36 cellular contexts compared by ENCODE assay signal in genomic region chr22:21660904-21661303, GRCh38.
"Had no signal": no experiment of that assay in that cellular context is flagged by ENCODE, and none has a peak within 500 bp of the region (broad histone marks: within the 10 kb centered on the region; RNA-seq: fewer than 3 reads in every experiment).

No MANE protein-coding gene starts in this region.

- H3K4me1 ChIP-seq: adrenal gland, breast epithelium had no signal

- H3K36me3 ChIP-seq: adrenal gland, brain microvascular endothelial cell, breast epithelium had no signal

- ATAC-seq: activated CD8-positive, alpha-beta T cell treated with anti-CD3 and anti-CD28 coated beads for 36 hours; activated naive CD4-positive, alpha-beta T cell treated with anti-CD3 and anti-CD28 coated beads, Interleukin-2, amount 50 U/mL, for 72 hours; activated T-cell treated with anti-CD3 and anti-CD28 coated beads, Interleukin-2, amount 50 U/mL, for 4 hours; activated T-cell treated with anti-CD3 and anti-CD28 coated beads, Interleukin-2, amount 50 U/mL, for 72 hours; activated T-helper 17 cell treated with anti-CD3 and anti-CD28 coated beads, Interleukin-2, amount 50 U/mL, for 72 hours; body of pancreas had no signal

- H3K27ac ChIP-seq: adrenal gland, body of pancreas, brain microvascular endothelial cell, breast epithelium, VCaP had no signal

- H3K9me3 Mint-ChIP-seq: activated B cell treated with CpG ODN at 0.5 μM for 24 hours; activated CD4-positive, alpha-beta memory T cell treated with anti-CD3 and anti-CD28 coated beads for 36 hours; activated CD8-positive, alpha-beta T cell treated with anti-CD3 and anti-CD28 coated beads for 36 hours; activated naive CD4-positive, alpha-beta T cell treated with anti-CD3 and anti-CD28 coated beads for 36 hours; activated naive CD4-positive, alpha-beta T cell treated with anti-CD3 and anti-CD28 coated beads, Interleukin-2, amount 50 U/mL, for 72 hours; activated naive CD8-positive, alpha-beta T cell treated with anti-CD3 and anti-CD28 coated beads for 36 hours; activated T-cell treated with anti-CD3 and anti-CD28 coated beads, Interleukin-2, amount 50 U/mL, for 4 hours; activated T-cell treated with anti-CD3 and anti-CD28 coated beads, Interleukin-2, amount 50 U/mL, for 72 hours; activated T-helper 1 cell treated with anti-CD3 and anti-CD28 coated beads, Interleukin-12 subunit alpha, Interleukin-12 subunit beta, Interleukin-2, Interleukin-4 antibody, amounts not matched to agents 30 ng/mL and 10 ng/mL and 1 ng/mL, durations not matched to agents 14 hours and 24 hours and 36 hours; activated T-helper 17 cell treated with anti-CD3 and anti-CD28 coated beads, Interleukin-2, amount 50 U/mL, for 72 hours; T-helper 1 cell treated with Interleukin-12 subunit alpha and Interleukin-12 subunit beta and Interleukin-4 antibody, amounts not matched to agents 30 μg/mL and 1 μg/mL, for 36 hours; T-helper 2 cell treated with Interferon-gamma antibody and Interleukin-4, amounts not matched to agents 5 μg/mL and 100 μg/mL, for 36 hours had no signal

- H3K27ac Mint-ChIP-seq: activated B cell treated with CpG ODN at 0.5 μM for 24 hours; activated CD4-positive, alpha-beta memory T cell treated with anti-CD3 and anti-CD28 coated beads for 36 hours; activated CD4-positive, alpha-beta T cell treated with anti-CD3 and anti-CD28 coated beads, Interleukin-2, amount 10 ng/mL, durations not matched to agents 24 days and 14 days; activated CD8-positive, alpha-beta T cell treated with anti-CD3 and anti-CD28 coated beads for 36 hours; activated naive CD4-positive, alpha-beta T cell treated with anti-CD3 and anti-CD28 coated beads for 36 hours; activated naive CD4-positive, alpha-beta T cell treated with anti-CD3 and anti-CD28 coated beads, Interleukin-2, amount 50 U/mL, for 72 hours; activated naive CD8-positive, alpha-beta T cell treated with anti-CD3 and anti-CD28 coated beads for 36 hours; activated T-cell treated with anti-CD3 and anti-CD28 coated beads, Interleukin-2, amount 50 U/mL, for 72 hours; activated T-helper 1 cell treated with anti-CD3 and anti-CD28 coated beads, Interleukin-12 subunit alpha, Interleukin-12 subunit beta, Interleukin-2, Interleukin-4 antibody, amounts not matched to agents 30 ng/mL and 10 ng/mL and 1 ng/mL, durations not matched to agents 14 hours and 24 hours and 36 hours; activated T-helper 17 cell treated with anti-CD3 and anti-CD28 coated beads, Interleukin-2, amount 50 U/mL, for 72 hours; T-helper 1 cell treated with Interleukin-12 subunit alpha and Interleukin-12 subunit beta and Interleukin-4 antibody, amounts not matched to agents 30 μg/mL and 1 μg/mL, for 36 hours; T-helper 2 cell treated with Interferon-gamma antibody and Interleukin-4, amounts not matched to agents 5 μg/mL and 100 μg/mL, for 36 hours had no signal

- H3K27me3 ChIP-seq: adrenal gland, body of pancreas, breast epithelium had no signal

- DNase-seq: activated B cell treated with CpG ODN at 0.5 μM for 24 hours; activated CD4-positive, alpha-beta memory T cell treated with anti-CD3 and anti-CD28 coated beads for 36 hours; activated CD4-positive, alpha-beta T cell treated with anti-CD3 and anti-CD28 coated beads for 4 hours; activated CD4-positive, alpha-beta T cell treated with anti-CD3 and anti-CD28 coated beads, Interleukin-2, amount 10 ng/mL, durations not matched to agents 24 days and 14 days; activated CD4-positive, alpha-beta T cell treated with anti-CD3 and anti-CD28 coated beads, Interleukin-2, amount 50 U/mL, for 1 hour; activated CD4-positive, alpha-beta T cell treated with anti-CD3 and anti-CD28 coated beads, Interleukin-2, amount 50 U/mL, for 4 hours; activated CD4-positive, CD25-positive, alpha-beta regulatory T cell treated with anti-CD3 and anti-CD28 coated beads, Interleukin-2, amount 50 U/mL, for 72 hours; activated CD8-positive, alpha-beta memory T cell treated with anti-CD3 and anti-CD28 coated beads, Interleukin-2, amount 50 U/mL, for 4 hours; activated CD8-positive, alpha-beta T cell treated with anti-CD3 and anti-CD28 coated beads for 36 hours; activated effector memory CD4-positive, alpha-beta T cell treated with anti-CD3 and anti-CD28 coated beads, Interleukin-2, amount 50 U/mL, for 16 hours; activated gamma-delta T cell treated with Interleukin-2 at 50 U/mL for 16 hours; activated naive CD4-positive, alpha-beta T cell; activated naive CD4-positive, alpha-beta T cell treated with anti-CD3 and anti-CD28 coated beads for 36 hours; activated naive CD4-positive, alpha-beta T cell treated with anti-CD3 and anti-CD28 coated beads, Interleukin-2, amount 50 U/mL, for 16 hours; activated naive CD8-positive, alpha-beta T cell treated with anti-CD3 and anti-CD28 coated beads for 36 hours; activated T-cell treated with anti-CD3 and anti-CD28 coated beads for 4 hours; activated T-cell treated with anti-CD3 and anti-CD28 coated beads, Interleukin-2, amount 50 U/mL, for 1 hour; activated T-cell treated with anti-CD3 and anti-CD28 coated beads, Interleukin-2, amount 50 U/mL, for 4 hours; activated T-cell treated with anti-CD3 and anti-CD28 coated beads, Interleukin-2, amount 50 U/mL, for 72 hours; adrenal gland; amniotic stem cell; aorta; body of pancreas; brain microvascular endothelial cell; central memory CD4-positive, alpha-beta T cell; T-helper 2 cell; T-helper 9 cell had no signal

- H3K27me3 Mint-ChIP-seq: activated B cell treated with CpG ODN at 0.5 μM for 24 hours; activated CD4-positive, alpha-beta memory T cell treated with anti-CD3 and anti-CD28 coated beads for 36 hours; activated CD4-positive, alpha-beta T cell treated with anti-CD3 and anti-CD28 coated beads, Interleukin-2, amount 10 ng/mL, durations not matched to agents 24 days and 14 days; activated CD8-positive, alpha-beta T cell treated with anti-CD3 and anti-CD28 coated beads for 36 hours; activated naive CD8-positive, alpha-beta T cell treated with anti-CD3 and anti-CD28 coated beads for 36 hours; activated T-helper 17 cell treated with anti-CD3 and anti-CD28 coated beads, Interleukin-2, amount 50 U/mL, for 72 hours had no signal

- H3K9me3 ChIP-seq: adrenal gland, body of pancreas, breast epithelium had no signal

- H3K4me3 Mint-ChIP-seq: activated B cell treated with CpG ODN at 0.5 μM for 24 hours; activated CD4-positive, alpha-beta memory T cell treated with anti-CD3 and anti-CD28 coated beads for 36 hours; activated CD4-positive, alpha-beta T cell treated with anti-CD3 and anti-CD28 coated beads, Interleukin-2, amount 10 ng/mL, durations not matched to agents 24 days and 14 days; activated CD8-positive, alpha-beta T cell treated with anti-CD3 and anti-CD28 coated beads for 36 hours; activated naive CD4-positive, alpha-beta T cell treated with anti-CD3 and anti-CD28 coated beads for 36 hours; activated naive CD8-positive, alpha-beta T cell treated with anti-CD3 and anti-CD28 coated beads for 36 hours; activated T-cell treated with anti-CD3 and anti-CD28 coated beads, Interleukin-2, amount 50 U/mL, for 4 hours; activated T-cell treated with anti-CD3 and anti-CD28 coated beads, Interleukin-2, amount 50 U/mL, for 72 hours; activated T-helper 1 cell treated with anti-CD3 and anti-CD28 coated beads, Interleukin-12 subunit alpha, Interleukin-12 subunit beta, Interleukin-2, Interleukin-4 antibody, amounts not matched to agents 30 ng/mL and 10 ng/mL and 1 ng/mL, durations not matched to agents 14 hours and 24 hours and 36 hours; activated T-helper 17 cell treated with anti-CD3 and anti-CD28 coated beads, Interleukin-2, amount 50 U/mL, for 72 hours; T-helper 1 cell treated with Interleukin-12 subunit alpha and Interleukin-12 subunit beta and Interleukin-4 antibody, amounts not matched to agents 30 μg/mL and 1 μg/mL, for 36 hours; T-helper 2 cell treated with Interferon-gamma antibody and Interleukin-4, amounts not matched to agents 5 μg/mL and 100 μg/mL, for 36 hours had no signal

- H3K36me3 Mint-ChIP-seq: activated CD4-positive, alpha-beta memory T cell treated with anti-CD3 and anti-CD28 coated beads for 36 hours; activated naive CD4-positive, alpha-beta T cell treated with anti-CD3 and anti-CD28 coated beads, Interleukin-2, amount 50 U/mL, for 72 hours had no signal

- FAIRE-seq: astrocyte, TTC549 had no signal

- H3K4me3 ChIP-seq: adrenal gland, body of pancreas, breast epithelium had no signal
